Comparison of ENCODE assay signal across 15 cellular contexts in the genomic region with DNA sequence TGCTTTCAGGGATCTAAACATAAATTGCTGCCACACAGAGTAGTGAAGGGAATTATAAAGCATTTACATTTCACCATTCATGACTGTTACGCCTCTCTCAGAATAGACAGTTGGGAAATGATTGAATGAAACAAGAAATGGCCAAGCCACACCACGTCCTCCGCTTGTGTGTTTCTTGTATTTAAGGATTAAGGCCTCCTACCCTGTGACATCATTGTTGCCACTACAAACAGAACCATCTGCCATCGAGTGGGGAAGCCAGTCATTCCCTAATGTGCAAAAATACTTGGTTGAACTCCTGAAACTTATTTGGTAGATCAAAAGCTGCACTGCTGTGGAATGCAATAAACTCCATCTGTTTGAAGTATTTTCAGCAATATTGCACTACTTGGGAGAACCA.
DNase-seq lines count a peak whose midpoint lies in the region; ATAC-seq, FAIRE-seq and TF ChIP-seq lines count a peak whose summit lies in the region.
"Had no signal": no experiment of that assay in that cellular context is flagged by ENCODE, and none has a peak within 500 bp of the region (broad histone marks: within the 10 kb centered on the region; RNA-seq: fewer than 3 reads in every experiment).

No MANE protein-coding gene starts in this region.

- no peak overlapping the region for H3K4me3 Mint-ChIP-seq in activated CD8-positive, alpha-beta T cell treated with anti-CD3 and anti-CD28 coated beads for 36 hours
- no peak overlapping the region for H3K4me3 Mint-ChIP-seq in activated naive CD8-positive, alpha-beta T cell treated with anti-CD3 and anti-CD28 coated beads for 36 hours
- H3K4me3 Mint-ChIP-seq: brain, nephron, type B pancreatic cell had no signal

- CTCF ChIA-PET in activated CD8-positive, alpha-beta T cell treated with anti-CD3 and anti-CD28 coated beads for 36 hours (lab: Charles Lee) = no interaction called here

- no peaks in the 10 kb centered on the region for H3K4me1 Mint-ChIP-seq in activated CD8-positive, alpha-beta T cell treated with anti-CD3 and anti-CD28 coated beads for 36 hours (ENCODE audit: low read depth)
- no peaks in the 10 kb centered on the region for H3K4me1 Mint-ChIP-seq in activated naive CD8-positive, alpha-beta T cell treated with anti-CD3 and anti-CD28 coated beads for 36 hours

- no peaks in the 10 kb centered on the region for H3K27me3 Mint-ChIP-seq in activated CD8-positive, alpha-beta T cell treated with anti-CD3 and anti-CD28 coated beads for 36 hours
- H3K27me3 Mint-ChIP-seq in activated naive CD8-positive, alpha-beta T cell treated with anti-CD3 and anti-CD28 coated beads for 36 hours = no peaks in the 10 kb centered on the region
- H3K27me3 Mint-ChIP-seq: brain, type B pancreatic cell had no signal

- no peak for FAIRE-seq in RCC 7860 (lab: Jason Lieb, UNC)

- DNase-seq in EH (ENCODE audit: low read depth) (peak; percentile 58), RCC 7860 (ENCODE audit: low spot score) (peak; percentile 13), fibroblast of mammary gland (ENCODE audit: low read depth) (peak; percentile 74)
- no peak for DNase-seq in activated CD8-positive, alpha-beta T cell treated with anti-CD3 and anti-CD28 coated beads for 36 hours
- no peak for DNase-seq in activated naive CD8-positive, alpha-beta T cell treated with anti-CD3 and anti-CD28 coated beads for 36 hours
- DNase-seq in stimulated activated CD4-positive, alpha-beta T cell treated with anti-CD3 and anti-CD28 coated beads, Interleukin-15, amount 100 ng/mL, for 24 hours = no peak
- DNase-seq: activated CD8-positive, alpha-beta memory T cell treated with anti-CD3 and anti-CD28 coated beads for 24 hours; hippocampal formation; NCI-H1417; stimulated activated CD4-positive, alpha-beta T cell treated with anti-CD3 and anti-CD28 coated beads, Interleukin-4, amount 100 ng/mL, for 1 hour had no signal

- no peak overlapping the region for H3K27ac Mint-ChIP-seq in activated CD8-positive, alpha-beta T cell treated with anti-CD3 and anti-CD28 coated beads for 36 hours
- H3K27ac Mint-ChIP-seq in activated naive CD8-positive, alpha-beta T cell treated with anti-CD3 and anti-CD28 coated beads for 36 hours = no peak overlapping the region
- H3K27ac Mint-ChIP-seq: brain, nephron, type B pancreatic cell had no signal

- intact Hi-C loops in activated CD8-positive, alpha-beta T cell treated with anti-CD3 and anti-CD28 coated beads for 36 hours (cut with micrococcal nuclease) = no loop called here

- TF ChIP-seq CTCF in fibroblast of mammary gland (conservative IDR thresholded peaks at IDR 0.05; ENCODE audit: control insufficient read depth, insufficient read depth, low read depth, low read length) = no peak
- no peak for TF ChIP-seq CTCF in activated CD8-positive, alpha-beta T cell treated with anti-CD3 and anti-CD28 coated beads for 36 hours (IDR thresholded peaks at IDR 0.05)

- H3K36me3 Mint-ChIP-seq in activated CD8-positive, alpha-beta T cell treated with anti-CD3 and anti-CD28 coated beads for 36 hours (ENCODE audit: low read depth) = no peaks in the 10 kb centered on the region
- no peaks in the 10 kb centered on the region for H3K36me3 Mint-ChIP-seq in activated naive CD8-positive, alpha-beta T cell treated with anti-CD3 and anti-CD28 coated beads for 36 hours
- H3K36me3 Mint-ChIP-seq: type B pancreatic cell had no signal

- no peak for ATAC-seq in GM21529 (IDR thresholded peaks at IDR 0.05; ENCODE audit: unreplicated experiment)
- no peak for ATAC-seq in activated CD8-positive, alpha-beta T cell treated with anti-CD3 and anti-CD28 coated beads for 36 hours

- H3K9me3 Mint-ChIP-seq in activated CD8-positive, alpha-beta T cell treated with anti-CD3 and anti-CD28 coated beads for 36 hours = no peaks in the 10 kb centered on the region
- peaks cover 2% of the 10 kb centered on the region for H3K9me3 Mint-ChIP-seq in activated naive CD8-positive, alpha-beta T cell treated with anti-CD3 and anti-CD28 coated beads for 36 hours
- H3K9me3 Mint-ChIP-seq: nephron, type B pancreatic cell had no signal

- POLR2A ChIA-PET in activated CD8-positive, alpha-beta T cell treated with anti-CD3 and anti-CD28 coated beads for 36 hours (lab: Charles Lee) = no interaction called here

- peak overlapping the region in 17 of 21 experiments; percentile 5 to 89 (median 72) for H3K27ac ChIP-seq in skin epidermis

- H3K4me3 ChIP-seq in fibroblast of mammary gland (ENCODE audit: control insufficient read depth, low read depth, low read length) = no peak overlapping the region
- H3K4me3 ChIP-seq in skin epidermis = peak overlapping the region in 1 of 7 experiments; percentile 4

Comparison
In these comparisons a context has a peak if more than half of its experiments do, and no peak if none do; other contexts are left out.
1. DNase-seq: peak in EH (single experiment), RCC 7860 (single experiment) and fibroblast of mammary gland (single experiment); none in activated CD8-positive, alpha-beta T cell treated with anti-CD3 and anti-CD28 coated beads for 36 hours (single experiment), activated naive CD8-positive, alpha-beta T cell treated with anti-CD3 and anti-CD28 coated beads for 36 hours (single experiment) and stimulated activated CD4-positive, alpha-beta T cell treated with anti-CD3 and anti-CD28 coated beads, Interleukin-15, amount 100 ng/mL, for 24 hours (single experiment).